Comparison of ENCODE assay signal across 10 cellular contexts in genomic region chr7:151243045-151243349, GRCh38. TPM values are rescaled to one million over a fixed set of nuclear protein-coding genes. Genes with fewer than 3 reads are reported as not detected.
A peak's percentile ranks its signal among the peaks of the same experiment; 100 is the strongest.
DNase-seq lines count a peak whose midpoint lies in the region; ATAC-seq and TF ChIP-seq lines count a peak whose summit lies in the region.
"Had no signal": no experiment of that assay in that cellular context is flagged by ENCODE, and none has a peak within 500 bp of the region (broad histone marks: within the 10 kb centered on the region; RNA-seq: fewer than 3 reads in every experiment).

No MANE protein-coding gene starts in this region.

- DNase-seq in CD4-positive, alpha-beta T cell = no peak
- DNase-seq in activated CD8-positive, alpha-beta T cell treated with anti-CD3 and anti-CD28 coated beads, Interleukin-2, amount 10 ng/mL, durations not matched to agents 7 days and 5 days = no peak
- DNase-seq in mesenchymal stem cell = no peak
- no peak for DNase-seq in dermis blood vessel endothelial cell
- no peak for DNase-seq in 8988T
- DNase-seq: Calu3, NCI-H510A, Right ventricle myocardium superior had no signal

- no peak overlapping the region for H2BK15ac ChIP-seq in mesenchymal stem cell (ENCODE audit: low read depth, poor library complexity, severe bottlenecking)

- WGBS in mesenchymal stem cell = 83% methylated on average over 2 of the region's 2 CpGs

- no peak overlapping the region for H3K27ac ChIP-seq in CD4-positive, alpha-beta T cell (ENCODE audit: low read depth, low read length)
- no peak overlapping the region for H3K27ac ChIP-seq in mesenchymal stem cell (ENCODE audit: low read length, poor library complexity, severe bottlenecking)

- no peak overlapping the region for H3K14ac ChIP-seq in mesenchymal stem cell (ENCODE audit: low read length in 2 of 2)

- no peak overlapping the region for H2BK5ac ChIP-seq in mesenchymal stem cell (ENCODE audit: low read depth, low read length, poor library complexity, severe bottlenecking)

- H3K36me3 ChIP-seq in mesenchymal stem cell (ENCODE audit: control insufficient read depth in 1 of 2, insufficient read depth in 2 of 2, low read depth in 1 of 2, low read length in 2 of 2) = peaks cover 43 to 54% of the 10 kb centered on the region in 2 experiments

- H3K9me3 ChIP-seq in CD4-positive, alpha-beta T cell (ENCODE audit: control insufficient read depth, low read length) = no peaks in the 10 kb centered on the region
- no peaks in the 10 kb centered on the region for H3K9me3 ChIP-seq in mesenchymal stem cell (ENCODE audit: control insufficient read depth, low read length)

- H3K27ac Mint-ChIP-seq in CD4-positive, alpha-beta T cell = peak overlapping the region; percentile 63
- peak overlapping the region; percentile 86 for H3K27ac Mint-ChIP-seq in activated CD8-positive, alpha-beta T cell treated with anti-CD3 and anti-CD28 coated beads, Interleukin-2, amount 10 ng/mL, durations not matched to agents 7 days and 5 days

- H3K27me3 ChIP-seq in CD4-positive, alpha-beta T cell (ENCODE audit: control insufficient read depth, insufficient read depth, low read length) = peaks cover 30% of the 10 kb centered on the region
- H3K27me3 ChIP-seq in mesenchymal stem cell (ENCODE audit: control insufficient read depth in 1 of 2, insufficient read depth in 1 of 2, low read length in 2 of 2) = no peaks in the 10 kb centered on the region

- peak overlapping the region; percentile 79 for H3K4me3 Mint-ChIP-seq in CD4-positive, alpha-beta T cell
- H3K4me3 Mint-ChIP-seq in activated CD8-positive, alpha-beta T cell treated with anti-CD3 and anti-CD28 coated beads, Interleukin-2, amount 10 ng/mL, durations not matched to agents 7 days and 5 days = peak overlapping the region; percentile 65

- peak overlapping the region; percentile 8 for H3K9ac ChIP-seq in mesenchymal stem cell (ENCODE audit: low read length)

- H3K18ac ChIP-seq in mesenchymal stem cell (ENCODE audit: low read depth in 1 of 2, low read length in 2 of 2) = no peak overlapping the region

- H3K27me3 Mint-ChIP-seq in CD4-positive, alpha-beta T cell = peaks cover 36% of the 10 kb centered on the region
- peaks cover 26% of the 10 kb centered on the region for H3K27me3 Mint-ChIP-seq in activated CD8-positive, alpha-beta T cell treated with anti-CD3 and anti-CD28 coated beads, Interleukin-2, amount 10 ng/mL, durations not matched to agents 7 days and 5 days (ENCODE audit: low read depth)

- TF ChIP-seq CTCF in CD4-positive, alpha-beta T cell (IDR thresholded peaks at IDR 0.05) = no peak
- no peak for TF ChIP-seq CTCF in GM12875 (IDR thresholded peaks at IDR 0.05; ENCODE audit: borderline replicate concordance, insufficient read depth, low read depth, low read length)

- CTCF ChIA-PET in CD4-positive, alpha-beta T cell (lab: Charles Lee) = interaction anchor here (2.5 kb wide), 1 partner anchor 16 kb away, joined by 16 read pairs; the partner anchor contains the start of gene ABCF2
- CTCF ChIA-PET in activated CD8-positive, alpha-beta T cell treated with anti-CD3 and anti-CD28 coated beads, Interleukin-2, amount 10 ng/mL, durations not matched to agents 7 days and 5 days (lab: Charles Lee) = interaction anchor here (1.0 to 4.8 kb wide), 13 partner anchors 9 to 214 kb away, joined by 3 to 59 read pairs (median 10); partner anchors contain the start of genes ABCB8, ABCF2, CHPF2 and GBX1

- H3K4me3 ChIP-seq in GM12875 (ENCODE audit: low read depth, low read length) (peak overlapping the region; percentile 10), mesenchymal stem cell (ENCODE audit: insufficient read depth in 1 of 2, low read depth in 1 of 2, low read length in 2 of 2) (no peak overlapping the region)

- peaks cover 37% of the 10 kb centered on the region for H3K4me1 Mint-ChIP-seq in CD4-positive, alpha-beta T cell (ENCODE audit: low read depth)
- H3K4me1 Mint-ChIP-seq in activated CD8-positive, alpha-beta T cell treated with anti-CD3 and anti-CD28 coated beads, Interleukin-2, amount 10 ng/mL, durations not matched to agents 7 days and 5 days (ENCODE audit: low read depth) = peaks cover 34% of the 10 kb centered on the region

- no peak overlapping the region for H4K91ac ChIP-seq in mesenchymal stem cell (ENCODE audit: low read length)

- H2BK120ac ChIP-seq in mesenchymal stem cell (ENCODE audit: low read depth, low read length) = no peak overlapping the region

- H3K4me2 ChIP-seq in mesenchymal stem cell (ENCODE audit: low read length, poor library complexity, severe bottlenecking) = no peak overlapping the region

- no peak overlapping the region for H2AFZ ChIP-seq in mesenchymal stem cell (ENCODE audit: low read depth, low read length)

- POLR2A ChIA-PET in CD4-positive, alpha-beta T cell (lab: Charles Lee) = interaction anchor here (1.0 to 2.9 kb wide), 4 partner anchors 10 to 34 kb away, joined by 4 to 25 read pairs (median 11); partner anchors contain the start of genes ABCF2 and CHPF2
- POLR2A ChIA-PET in activated CD8-positive, alpha-beta T cell treated with anti-CD3 and anti-CD28 coated beads, Interleukin-2, amount 10 ng/mL, durations not matched to agents 7 days and 5 days (lab: Charles Lee) = interaction anchor here (2.0 to 2.8 kb wide), 2 partner anchors 9 to 16 kb away, joined by 11 to 21 read pairs; partner anchors contain the start of genes ABCF2 and CHPF2

- no peaks in the 10 kb centered on the region for H3K9me3 Mint-ChIP-seq in CD4-positive, alpha-beta T cell
- H3K9me3 Mint-ChIP-seq in activated CD8-positive, alpha-beta T cell treated with anti-CD3 and anti-CD28 coated beads, Interleukin-2, amount 10 ng/mL, durations not matched to agents 7 days and 5 days (ENCODE audit: insufficient read depth) = no peaks in the 10 kb centered on the region

- intact Hi-C loops in CD4-positive, alpha-beta T cell (cut with DNase I, micrococcal nuclease) = loop anchor here in 1 of 2 experiments (10.0 kb wide), 1 partner anchor 78 kb away; the partner anchor contains the start of gene GBX1

- H3K23ac ChIP-seq in mesenchymal stem cell (ENCODE audit: low read length in 2 of 2) = no peak overlapping the region

- no peak for ATAC-seq in CD4-positive, alpha-beta T cell (ENCODE audit: poor library complexity)
- no peak for ATAC-seq in activated CD8-positive, alpha-beta T cell treated with anti-CD3 and anti-CD28 coated beads, Interleukin-2, amount 10 ng/mL, durations not matched to agents 7 days and 5 days
- ATAC-seq in HG03354 (IDR thresholded peaks at IDR 0.05; ENCODE audit: poor library complexity, severe bottlenecking, unreplicated experiment) = no peak

- peaks cover 34% of the 10 kb centered on the region for H3K79me1 ChIP-seq in mesenchymal stem cell (replicated peaks; ENCODE audit: low read length, poor library complexity, severe bottlenecking)

- peaks cover 4% of the 10 kb centered on the region for H3K36me3 Mint-ChIP-seq in CD4-positive, alpha-beta T cell (ENCODE audit: low read depth)
- H3K36me3 Mint-ChIP-seq in activated CD8-positive, alpha-beta T cell treated with anti-CD3 and anti-CD28 coated beads, Interleukin-2, amount 10 ng/mL, durations not matched to agents 7 days and 5 days (ENCODE audit: low read depth) = peaks cover 4% of the 10 kb centered on the region

- no peak overlapping the region for H4K8ac ChIP-seq in mesenchymal stem cell (ENCODE audit: low read length)

- H2AK5ac ChIP-seq in mesenchymal stem cell (ENCODE audit: low read length, severe bottlenecking) = no peak overlapping the region

- no peak overlapping the region for H3K4ac ChIP-seq in mesenchymal stem cell (ENCODE audit: low read depth in 1 of 2, low read length in 2 of 2)

- H3K4me1 ChIP-seq in mesenchymal stem cell (ENCODE audit: control insufficient read depth, insufficient read depth, low read depth, low read length) = peaks cover 34% of the 10 kb centered on the region

- H2BK12ac ChIP-seq in mesenchymal stem cell (ENCODE audit: low read length in 2 of 2) = no peak overlapping the region

RNA-seq across cellular contexts. Expression of gene SMARCD3, which starts 5.5 kb away (rescaled TPM):
- total RNA-seq in CD4-positive, alpha-beta T cell = 10 to 100 TPM; 11.8 to 14.8 TPM
- 1 to 10 TPM; 4.2 to 4.7 TPM for total RNA-seq in activated CD8-positive, alpha-beta T cell treated with anti-CD3 and anti-CD28 coated beads, Interleukin-2, amount 10 ng/mL, durations not matched to agents 7 days and 5 days
- polyA plus RNA-seq in mesenchymal stem cell (2013, experiment 1 of 2) = 81.8 TPM
- 74.6 TPM for polyA plus RNA-seq in mesenchymal stem cell (2013, experiment 2 of 2)
- total RNA-seq in dermis blood vessel endothelial cell = 0.85 and 2.0 TPM in 2 replicates

RNA-seq across cellular contexts. Expression of gene CHPF2, which starts 10.7 kb away (rescaled TPM):
- 10 to 100 TPM; 29.6 to 30.5 TPM for total RNA-seq in CD4-positive, alpha-beta T cell
- 10 to 100 TPM; 34.7 to 36.1 TPM for total RNA-seq in activated CD8-positive, alpha-beta T cell treated with anti-CD3 and anti-CD28 coated beads, Interleukin-2, amount 10 ng/mL, durations not matched to agents 7 days and 5 days
- 73.1 TPM for polyA plus RNA-seq in mesenchymal stem cell (2013, experiment 1 of 2)
- 72.6 TPM for polyA plus RNA-seq in mesenchymal stem cell (2013, experiment 2 of 2)
- 49.9 and 66.1 TPM in 2 replicates for total RNA-seq in dermis blood vessel endothelial cell

RNA-seq across cellular contexts. Expression of gene ABCF2, which starts 16.0 kb away (rescaled TPM):
- total RNA-seq in CD4-positive, alpha-beta T cell = 10 to 100 TPM; 12.3 to 13.2 TPM
- total RNA-seq in activated CD8-positive, alpha-beta T cell treated with anti-CD3 and anti-CD28 coated beads, Interleukin-2, amount 10 ng/mL, durations not matched to agents 7 days and 5 days = 10 to 100 TPM; 38.2 to 45.9 TPM
- polyA plus RNA-seq in mesenchymal stem cell (2013, experiment 1 of 2) = 26.1 TPM
- polyA plus RNA-seq in mesenchymal stem cell (2013, experiment 2 of 2) = 25.0 TPM
- 74.6 and 76.2 TPM in 2 replicates for total RNA-seq in dermis blood vessel endothelial cell

RNA-seq across cellular contexts. Expression of gene H2BK1, which starts 32.7 kb away (rescaled TPM):
- total RNA-seq in CD4-positive, alpha-beta T cell = not detected
- total RNA-seq in activated CD8-positive, alpha-beta T cell treated with anti-CD3 and anti-CD28 coated beads, Interleukin-2, amount 10 ng/mL, durations not matched to agents 7 days and 5 days = under 1 TPM in 1 of 2 experiments, not detected in 1; 0.76 TPM
- polyA plus RNA-seq in mesenchymal stem cell (2013, experiment 1 of 2) = not detected
- not detected for polyA plus RNA-seq in mesenchymal stem cell (2013, experiment 2 of 2)
- not detected in 2 replicates for total RNA-seq in dermis blood vessel endothelial cell
- total RNA-seq: Calu3, Right ventricle myocardium superior had no signal

RNA-seq across cellular contexts. Expression of gene ASB10, which starts 55.9 kb away (rescaled TPM):
- not detected for total RNA-seq in CD4-positive, alpha-beta T cell
- total RNA-seq in activated CD8-positive, alpha-beta T cell treated with anti-CD3 and anti-CD28 coated beads, Interleukin-2, amount 10 ng/mL, durations not matched to agents 7 days and 5 days = not detected
- polyA plus RNA-seq in mesenchymal stem cell (2013, experiment 1 of 2) = not detected
- polyA plus RNA-seq in mesenchymal stem cell (2013, experiment 2 of 2) = not detected
- not detected in 2 replicates for total RNA-seq in dermis blood vessel endothelial cell
- total RNA-seq: Calu3 had no signal
